ENCODE assay signal across 1 cellular context in genomic region chr4:133148690-133149363, GRCh38.
TF ChIP-seq lines count a peak whose summit lies in the region.

TSS of gene PCDH10 (plus strand) at chr4:133149294. CDS start at chr4:133150141, 847 bp downstream.

TF ChIP-seq in HEK293, 187 proteins besides CTCF, POLR2A, EP300 and RAD21 (continued from another document):
- 0 out of 2 replicates have a peak, but pooled peaks have one; percentile 26 for TF ChIP-seq PBX3 (CRISPR knock-in tag; IDR thresholded peaks at IDR 0.05)
- peak; percentile 86 for TF ChIP-seq ZBTB17 (tag by site-specific recombination; IDR thresholded peaks at IDR 0.05)
- TF ChIP-seq ZNF341 (tag by site-specific recombination; IDR thresholded peaks at IDR 0.05; ENCODE audit: low read depth): peak; percentile 64
- peak; percentile 81 for TF ChIP-seq SP2 (tag by site-specific recombination; IDR thresholded peaks at IDR 0.05)
- 0 out of 2 replicates have a peak, but pooled peaks have one; percentile 13 for TF ChIP-seq ZBTB48 (tag by site-specific recombination; IDR thresholded peaks at IDR 0.05)
- TF ChIP-seq KLF1 (tag by site-specific recombination; IDR thresholded peaks at IDR 0.05): peak; percentile 37; the same call in 1 of the 2 replicates
- TF ChIP-seq, protein P1, sequence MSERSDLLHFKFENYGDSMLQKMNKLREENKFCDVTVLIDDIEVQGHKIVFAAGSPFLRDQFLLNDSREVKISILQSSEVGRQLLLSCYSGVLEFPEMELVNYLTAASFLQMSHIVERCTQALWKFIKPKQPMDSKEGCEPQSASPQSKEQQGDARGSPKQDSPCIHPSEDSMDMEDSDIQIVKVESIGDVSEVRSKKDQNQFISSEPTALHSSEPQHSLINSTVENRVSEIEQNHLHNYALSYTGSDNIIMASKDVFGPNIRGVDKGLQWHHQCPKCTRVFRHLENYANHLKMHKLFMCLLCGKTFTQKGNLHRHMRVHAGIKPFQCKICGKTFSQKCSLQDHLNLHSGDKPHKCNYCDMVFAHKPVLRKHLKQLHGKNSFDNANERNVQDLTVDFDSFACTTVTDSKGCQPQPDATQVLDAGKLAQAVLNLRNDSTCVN (tag by site-specific recombination; optimal IDR thresholded peaks at IDR 0.05): peak; percentile 34
